ENCODE assay signal across 8 cellular contexts in the genomic region with DNA sequence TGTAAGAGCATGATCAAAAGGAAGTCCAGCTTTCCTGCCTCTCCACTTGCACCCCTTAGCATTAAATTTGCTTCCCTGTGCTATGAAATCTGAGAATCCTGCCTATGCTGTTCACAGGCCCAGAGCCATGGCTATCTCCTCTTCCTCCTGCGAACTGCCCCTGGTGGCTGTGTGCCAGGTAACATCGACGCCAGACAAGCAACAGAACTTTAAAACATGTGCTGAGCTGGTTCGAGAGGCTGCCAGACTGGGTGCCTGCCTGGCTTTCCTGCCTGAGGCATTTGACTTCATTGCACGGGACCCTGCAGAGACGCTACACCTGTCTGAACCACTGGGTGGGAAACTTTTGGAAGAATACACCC. TPM values are rescaled to one million over a fixed set of nuclear protein-coding genes. Genes with fewer than 3 reads are reported as not detected.
DNase-seq lines count a peak whose midpoint lies in the region; ATAC-seq and TF ChIP-seq lines count a peak whose summit lies in the region.

No MANE protein-coding gene starts in this region.

- H3K27me3 Mint-ChIP-seq in activated T-helper 17 cell treated with anti-CD3 and anti-CD28 coated beads, Interleukin-2, amount 50 U/mL, for 72 hours, result no peaks in the 10 kb centered on the region

- peak overlapping the region; percentile 91 for H3K27ac ChIP-seq in left ventricle myocardium inferior (replicated peaks)
- peak overlapping the region in 20 of 21 experiments; percentile 71 to 99 (median 96) for H3K27ac ChIP-seq in skin epidermis

- H3K27me3 ChIP-seq in left ventricle myocardium inferior (ENCODE audit: low read depth), result no peaks in the 10 kb centered on the region

- peak overlapping the region; percentile 87 for H3K4me3 ChIP-seq in left ventricle myocardium inferior
- H3K4me3 ChIP-seq in skin epidermis, result peak overlapping the region in 5 of 7 experiments; percentile 69 to 98 (median 87)

- ATAC-seq in activated T-helper 17 cell treated with anti-CD3 and anti-CD28 coated beads, Interleukin-2, amount 50 U/mL, for 72 hours (replicated peaks), result no peak
- ATAC-seq in GM21390 (IDR thresholded peaks at IDR 0.05; ENCODE audit: unreplicated experiment) (no peak), GM18909 (IDR thresholded peaks at IDR 0.05; ENCODE audit: poor library complexity, unreplicated experiment) (no peak)

- peak; percentile 27 to 34 for DNase-seq in NCI-H526 (lab: John Stamatoyannopoulos, UW)
- no peak for DNase-seq in NCI-H526 treated with DMSO at 0.1 percent for 48 hours (lab: John Stamatoyannopoulos, UW)
- peak; percentile 47 for DNase-seq in left ventricle myocardium inferior
- no peak for DNase-seq in NCI-H128 (lab: John Stamatoyannopoulos, UW; ENCODE audit: unreplicated experiment)

- peak overlapping the region; percentile 80 for H3K27ac Mint-ChIP-seq in activated T-helper 17 cell treated with anti-CD3 and anti-CD28 coated beads, Interleukin-2, amount 50 U/mL, for 72 hours

- H3K9me3 Mint-ChIP-seq in activated T-helper 17 cell treated with anti-CD3 and anti-CD28 coated beads, Interleukin-2, amount 50 U/mL, for 72 hours, result no peaks in the 10 kb centered on the region

- H3K4me3 Mint-ChIP-seq in activated T-helper 17 cell treated with anti-CD3 and anti-CD28 coated beads, Interleukin-2, amount 50 U/mL, for 72 hours, result peak overlapping the region; percentile 93

- TF ChIP-seq CTCF in left ventricle myocardium inferior (IDR thresholded peaks at IDR 0.05; ENCODE audit: borderline replicate concordance), result no peak

- H3K4me1 ChIP-seq in left ventricle myocardium inferior, result peaks cover 77% of the 10 kb centered on the region

- H3K36me3 Mint-ChIP-seq in activated T-helper 17 cell treated with anti-CD3 and anti-CD28 coated beads, Interleukin-2, amount 50 U/mL, for 72 hours (ENCODE audit: low read depth), result peaks cover 97% of the 10 kb centered on the region

- H3K36me3 ChIP-seq in left ventricle myocardium inferior, result peaks cover 42% of the 10 kb centered on the region

- intact Hi-C loops in left ventricle myocardium inferior (cut with micrococcal nuclease), result no loop called here

- peaks cover 35% of the 10 kb centered on the region for H3K4me1 Mint-ChIP-seq in activated T-helper 17 cell treated with anti-CD3 and anti-CD28 coated beads, Interleukin-2, amount 50 U/mL, for 72 hours

- no peaks in the 10 kb centered on the region for H3K9me3 ChIP-seq in left ventricle myocardium inferior (replicated peaks)

RNA-seq across cellular contexts. Expression of a gene that starts 1.1 kb away (rescaled TPM):
- 10 to 100 TPM; 38.9 to 74.6 TPM for total RNA-seq in activated T-helper 17 cell treated with anti-CD3 and anti-CD28 coated beads, Interleukin-2, amount 50 U/mL, for 72 hours
- 31.9 TPM for total RNA-seq in left ventricle myocardium inferior

RNA-seq across cellular contexts. Expression of a gene that starts 1.2 kb away (rescaled TPM):
- total RNA-seq in activated T-helper 17 cell treated with anti-CD3 and anti-CD28 coated beads, Interleukin-2, amount 50 U/mL, for 72 hours, result 100 to 1,000 TPM in 1 of 2 donors, 10 to 100 TPM in 1; 72.1 to 107 TPM
- 62.5 TPM for total RNA-seq in left ventricle myocardium inferior

RNA-seq across cellular contexts. Expression of a gene that starts 13.5 kb away (rescaled TPM):
- total RNA-seq in activated T-helper 17 cell treated with anti-CD3 and anti-CD28 coated beads, Interleukin-2, amount 50 U/mL, for 72 hours, result 10 to 100 TPM; 39.9 to 41.3 TPM
- 25.2 TPM for total RNA-seq in left ventricle myocardium inferior

RNA-seq across cellular contexts. Expression of a gene that starts 20.8 kb away (rescaled TPM):
- not detected for total RNA-seq in activated T-helper 17 cell treated with anti-CD3 and anti-CD28 coated beads, Interleukin-2, amount 50 U/mL, for 72 hours
- total RNA-seq in left ventricle myocardium inferior, result 9.1 TPM

RNA-seq across cellular contexts. Expression of a gene that starts 29.6 kb away (rescaled TPM):
- under 1 TPM; 0.22 to 0.32 TPM for total RNA-seq in activated T-helper 17 cell treated with anti-CD3 and anti-CD28 coated beads, Interleukin-2, amount 50 U/mL, for 72 hours
- total RNA-seq in left ventricle myocardium inferior, result not detected

Comparison
In these comparisons a context has a peak if more than half of its experiments do, and no peak if none do; other contexts are left out.
1. DNase-seq: peak in NCI-H526 (2 of 2) and left ventricle myocardium inferior (single experiment); none in NCI-H526 treated with DMSO at 0.1 percent for 48 hours (single experiment) and NCI-H128 (single experiment).